In genomic region chr13:23325191-23325590, GRCh38 we compare ENCODE assay signal across 1 cellular context.
TF ChIP-seq lines count a peak whose summit lies in the region.

No MANE protein-coding gene starts in this region.

TF ChIP-seq in IMR-90, 13 proteins besides CTCF, POLR2A, EP300 and RAD21:
- TF ChIP-seq FOS (IDR thresholded peaks at IDR 0.05; ENCODE audit: low read depth, low read length) (no peak), CEBPB (IDR thresholded peaks at IDR 0.05; ENCODE audit: low read depth, low read length) (no peak), MAFK (IDR thresholded peaks at IDR 0.05; ENCODE audit: low read depth, low read length) (no peak), MXI1 (IDR thresholded peaks at IDR 0.05; ENCODE audit: borderline replicate concordance, low read depth, low read length) (no peak)
